8 cellular contexts compared by ENCODE assay signal in the genomic region with DNA sequence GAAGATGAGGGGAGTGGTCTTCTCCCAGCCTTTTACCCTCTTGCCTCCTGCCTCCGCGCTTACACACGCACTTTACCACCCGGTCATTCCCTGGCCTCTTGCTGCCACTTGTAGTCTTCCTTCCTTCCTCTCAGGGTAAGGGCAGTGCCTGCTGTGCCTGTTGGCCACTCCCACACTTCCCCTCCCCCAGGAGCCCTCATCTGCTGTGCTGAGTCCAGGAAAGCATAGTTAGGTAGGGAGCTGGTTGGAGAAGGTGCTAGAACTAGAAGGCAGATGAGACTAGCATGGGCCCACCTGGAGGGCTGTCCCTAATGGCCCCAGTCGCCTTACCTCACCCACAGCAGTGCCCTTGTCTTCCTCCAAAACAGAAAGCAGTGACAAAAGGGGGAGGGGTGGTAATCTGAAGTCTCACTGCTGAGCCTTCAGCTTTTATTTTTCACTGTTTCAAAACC. TPM values are rescaled to one million over a fixed set of nuclear protein-coding genes. Genes with fewer than 3 reads are reported as not detected.
A peak's percentile ranks its signal among the peaks of the same experiment; 100 is the strongest.
DNase-seq lines count a peak whose midpoint lies in the region; ATAC-seq and TF ChIP-seq lines count a peak whose summit lies in the region.

No MANE protein-coding gene starts in this region.

- TF ChIP-seq CTCF in thoracic aorta (IDR thresholded peaks at IDR 0.05) (no peak), GM10248 (IDR thresholded peaks at IDR 0.05; ENCODE audit: control extremely low read depth, extremely low read depth, low read depth, missing control alignments) (no peak)

- H3K36me3 ChIP-seq in BLaER1 (peaks cover 70% of the 10 kb centered on the region), thoracic aorta (peaks cover 10% of the 10 kb centered on the region)

- ATAC-seq in activated naive CD8-positive, alpha-beta T cell treated with anti-CD3 and anti-CD28 coated beads, Interleukin-2, amount 10 ng/mL, durations not matched to agents 7 days and 5 days (ENCODE audit: low read depth): peak; percentile 52
- ATAC-seq in left colon (peak; percentile 75), thoracic aorta (ENCODE audit: insufficient number of reproducible peaks, low FRiP score, low read depth) (no peak), GM19351 (IDR thresholded peaks at IDR 0.05; ENCODE audit: unreplicated experiment) (no peak), HG02623 (IDR thresholded peaks at IDR 0.05; ENCODE audit: unreplicated experiment) (no peak)

- peak overlapping the region; percentile 94 for H3K27ac Mint-ChIP-seq in activated naive CD8-positive, alpha-beta T cell treated with anti-CD3 and anti-CD28 coated beads, Interleukin-2, amount 10 ng/mL, durations not matched to agents 7 days and 5 days

- H4K20me1 ChIP-seq in BLaER1: no peaks in the 10 kb centered on the region

- H3K27me3 ChIP-seq in BLaER1 (no peaks in the 10 kb centered on the region), thoracic aorta (replicated peaks; ENCODE audit: insufficient read depth) (no peaks in the 10 kb centered on the region)

- no peaks in the 10 kb centered on the region for H3K27me3 Mint-ChIP-seq in activated naive CD8-positive, alpha-beta T cell treated with anti-CD3 and anti-CD28 coated beads, Interleukin-2, amount 10 ng/mL, durations not matched to agents 7 days and 5 days

- H3K4me1 ChIP-seq in BLaER1: peaks cover 69% of the 10 kb centered on the region
- H3K4me1 ChIP-seq in thoracic aorta (ENCODE audit: control insufficient read depth in 1 of 2, low read depth in 2 of 2): peaks cover 35 to 50% of the 10 kb centered on the region in 2 donors

- peak overlapping the region; percentile 69 for H3K27ac ChIP-seq in BLaER1
- H3K27ac ChIP-seq in thoracic aorta: peak overlapping the region; percentile 51 to 58

- intact Hi-C loops in left colon (cut with DNase I, micrococcal nuclease): loop anchor here (5.0 to 10.0 kb wide), 2 partner anchors 105 to 108 kb away; no protein-coding TSS in a partner anchor

- H3K4me2 ChIP-seq in BLaER1: peak overlapping the region; percentile 81

- peak overlapping the region; percentile 53 for H3K9ac ChIP-seq in BLaER1

- CTCF ChIA-PET in GM10248 (lab: Yijun Ruan, JAX): interaction anchor here (1.1 to 2.6 kb wide), 3 partner anchors 14 to 128 kb away, joined by 3 to 12 read pairs (median 4); no protein-coding TSS in a partner anchor

- peaks cover 53% of the 10 kb centered on the region for H3K4me1 Mint-ChIP-seq in activated naive CD8-positive, alpha-beta T cell treated with anti-CD3 and anti-CD28 coated beads, Interleukin-2, amount 10 ng/mL, durations not matched to agents 7 days and 5 days

- H3K9me3 ChIP-seq in BLaER1 (no peaks in the 10 kb centered on the region), thoracic aorta (no peaks in the 10 kb centered on the region)

- peak overlapping the region; percentile 67 for H3K4me3 Mint-ChIP-seq in activated naive CD8-positive, alpha-beta T cell treated with anti-CD3 and anti-CD28 coated beads, Interleukin-2, amount 10 ng/mL, durations not matched to agents 7 days and 5 days

- H3K36me3 Mint-ChIP-seq in activated naive CD8-positive, alpha-beta T cell treated with anti-CD3 and anti-CD28 coated beads, Interleukin-2, amount 10 ng/mL, durations not matched to agents 7 days and 5 days: peaks cover 41% of the 10 kb centered on the region

- 0 out of 2 replicates have a peak overlapping the region, but pooled peaks have one; percentile 23 for H3K4me3 ChIP-seq in BLaER1
- H3K4me3 ChIP-seq in thoracic aorta: no peak overlapping the region

- peak; percentile 20 for DNase-seq in NCI-H1436 treated with DMSO at 0.1 percent for 48 hours (lab: John Stamatoyannopoulos, UW)
- DNase-seq in activated naive CD8-positive, alpha-beta T cell treated with anti-CD3 and anti-CD28 coated beads, Interleukin-2, amount 10 ng/mL, durations not matched to agents 7 days and 5 days: no peak
- peak; percentile 83 for DNase-seq in left colon
- DNase-seq in thoracic aorta (ENCODE audit: low spot score): no peak
- DNase-seq in GM10248 (ENCODE audit: extremely low spot score): no peak

- H3K9me3 Mint-ChIP-seq in activated naive CD8-positive, alpha-beta T cell treated with anti-CD3 and anti-CD28 coated beads, Interleukin-2, amount 10 ng/mL, durations not matched to agents 7 days and 5 days: no peaks in the 10 kb centered on the region

- POLR2A ChIA-PET in activated naive CD8-positive, alpha-beta T cell treated with anti-CD3 and anti-CD28 coated beads, Interleukin-2, amount 10 ng/mL, durations not matched to agents 7 days and 5 days (lab: Charles Lee): interaction anchor here (1.5 kb wide), 1 partner anchor 54 kb away, joined by 3 read pairs; the partner anchor contains the start of gene SRSF5
- POLR2A ChIA-PET in GM10248 (lab: Yijun Ruan, JAX): no interaction called here

RNA-seq across cellular contexts. Expression of gene SRSF5, which starts 54.3 kb away (rescaled TPM):
- 100 to 1,000 TPM; 565 to 587 TPM for total RNA-seq in activated naive CD8-positive, alpha-beta T cell treated with anti-CD3 and anti-CD28 coated beads, Interleukin-2, amount 10 ng/mL, durations not matched to agents 7 days and 5 days
- total RNA-seq in left colon (100 to 1,000 TPM; 315 to 316 TPM), thoracic aorta (100 to 1,000 TPM; 264 to 365 TPM)

Comparison
In these comparisons a context has a peak if more than half of its experiments do, and no peak if none do; other contexts are left out.
1. DNase-seq: peak in NCI-H1436 treated with DMSO at 0.1 percent for 48 hours (single experiment) and left colon (2 of 2); none in activated naive CD8-positive, alpha-beta T cell treated with anti-CD3 and anti-CD28 coated beads, Interleukin-2, amount 10 ng/mL, durations not matched to agents 7 days and 5 days (single experiment), thoracic aorta (single experiment) and GM10248 (single experiment).
2. ATAC-seq: peak in activated naive CD8-positive, alpha-beta T cell treated with anti-CD3 and anti-CD28 coated beads, Interleukin-2, amount 10 ng/mL, durations not matched to agents 7 days and 5 days (single experiment) and left colon (single experiment); none in thoracic aorta (single experiment), GM19351 (single experiment) and HG02623 (single experiment).